ENCODE assay signal across 15 cellular contexts in genomic region chr1:61389194-61389925, GRCh38.
DNase-seq lines count a peak whose midpoint lies in the region; TF ChIP-seq lines count a peak whose summit lies in the region.
"Had no signal": no experiment of that assay in that cellular context is flagged by ENCODE, and none has a peak within 500 bp of the region (broad histone marks: within the 10 kb centered on the region; RNA-seq: fewer than 3 reads in every experiment).

No MANE protein-coding gene starts in this region.

- peaks cover 42% of the 10 kb centered on the region for H3K36me3 ChIP-seq in adipocyte (ENCODE audit: control insufficient read depth, insufficient read depth, low read length, severe bottlenecking)

- TF ChIP-seq CTCF in fibroblast of villous mesenchyme (IDR thresholded peaks at IDR 0.05; ENCODE audit: insufficient read depth, low read depth, low read length): no peak
- no peak for TF ChIP-seq CTCF in nephron (IDR thresholded peaks at IDR 0.05; ENCODE audit: unreplicated experiment in 3 of 3)

- H3K27ac Mint-ChIP-seq in nephron: peak overlapping the region; percentile 44 to 84 (median 74)
- H3K27ac Mint-ChIP-seq: CD14-positive monocyte; CD8-positive, alpha-beta T cell; GM23338 had no signal

- peaks cover 11% of the 10 kb centered on the region for H3K9me3 ChIP-seq in adipocyte (ENCODE audit: control insufficient read depth, low read length)
- H3K9me3 ChIP-seq: Caco-2 had no signal

- H3K4me1 Mint-ChIP-seq in nephron: peaks cover 34% of the 10 kb centered on the region
- H3K4me1 Mint-ChIP-seq: CD14-positive monocyte had no signal

- H3K27me3 Mint-ChIP-seq in nephron (ENCODE audit: low read depth): no peaks in the 10 kb centered on the region

- H3K4me3 ChIP-seq in adipocyte (ENCODE audit: low read length): peak overlapping the region; percentile 7
- no peak overlapping the region for H3K4me3 ChIP-seq in fibroblast of villous mesenchyme (ENCODE audit: low read depth, low read length)
- H3K4me3 ChIP-seq: A549, GM23338 had no signal

- DNase-seq in adipocyte (ENCODE audit: low read depth) (no peak), fibroblast of villous mesenchyme (ENCODE audit: low read depth) (peak; percentile 4), NCI-H1092 treated with DMSO at 0.1 percent for 48 hours (lab: John Stamatoyannopoulos, UW) (no peak), anterior cingulate cortex (lab: John Stamatoyannopoulos, UW) (no peak), KBM-7 (no peak)
- DNase-seq in activated CD4-positive, CD25-positive, alpha-beta regulatory T cell (lab: John Stamatoyannopoulos, UW): no peak
- DNase-seq: Caco-2; CD8-positive, alpha-beta T cell; DND-41; GDM1; H7 had no signal

- no peaks in the 10 kb centered on the region for H3K27me3 ChIP-seq in adipocyte (replicated peaks; ENCODE audit: control insufficient read depth, insufficient read depth, low read length)

- in situ Hi-C loops in KBM-7 (cut with MboI; ENCODE audit: low pct_unique_long_range_greater_than_20kb, low sequenced_read_pairs): no loop called here

- peaks cover 10% of the 10 kb centered on the region for H3K9me3 Mint-ChIP-seq in nephron
- H3K9me3 Mint-ChIP-seq: CD8-positive, alpha-beta T cell had no signal

- peaks cover 5% of the 10 kb centered on the region for H3K4me1 ChIP-seq in adipocyte (ENCODE audit: control insufficient read depth, insufficient read depth, low read length)
- H3K4me1 ChIP-seq: A549, Caco-2 had no signal

- H3K36me3 Mint-ChIP-seq in nephron (ENCODE audit: low read depth): peaks cover 60% of the 10 kb centered on the region

- H3K9ac ChIP-seq in adipocyte (ENCODE audit: low read length): no peak overlapping the region

- H3K4me3 Mint-ChIP-seq in nephron: no peak overlapping the region
- H3K4me3 Mint-ChIP-seq: CD14-positive monocyte; CD8-positive, alpha-beta T cell; GM23338 had no signal
